1 cellular context compared by ENCODE assay signal in genomic region chr10:14876764-14877163, GRCh38.
TF ChIP-seq lines count a peak whose summit lies in the region.

No MANE protein-coding gene starts in this region.

TF ChIP-seq in HepG2, 621 proteins besides CTCF, POLR2A, EP300 and RAD21:
- TF ChIP-seq BRCA1 (CRISPR knock-in tag; IDR thresholded peaks at IDR 0.05) (no peak), ZFP36L1 (CRISPR knock-in tag; IDR thresholded peaks at IDR 0.05) (no peak), SIX4 (CRISPR knock-in tag; IDR thresholded peaks at IDR 0.05) (no peak), ZNF674 (CRISPR knock-in tag; IDR thresholded peaks at IDR 0.05; ENCODE audit: low read depth) (no peak)
